19 cellular contexts compared by ENCODE assay signal in genomic region chr3:57654214-57654613, GRCh38. TPM values are rescaled to one million over a fixed set of nuclear protein-coding genes. Genes with fewer than 3 reads are reported as not detected.
DNase-seq lines count a peak whose midpoint lies in the region; ATAC-seq and TF ChIP-seq lines count a peak whose summit lies in the region.
"Had no signal": no experiment of that assay in that cellular context is flagged by ENCODE, and none has a peak within 500 bp of the region (broad histone marks: within the 10 kb centered on the region; RNA-seq: fewer than 3 reads in every experiment).

No MANE protein-coding gene starts in this region.

- intact Hi-C loops in activated CD4-positive, alpha-beta memory T cell treated with anti-CD3 and anti-CD28 coated beads for 36 hours (cut with micrococcal nuclease) = no loop called here
- intact Hi-C loops in CD4-positive, alpha-beta T cell (cut with DNase I, micrococcal nuclease) = no loop called here
- intact Hi-C loops in naive thymus-derived CD4-positive, alpha-beta T cell (cut with micrococcal nuclease) = no loop called here
- intact Hi-C loops in Right ventricle myocardium inferior (cut with DNase I) = no loop called here
- intact Hi-C loops in head of caudate nucleus (cut with DNase I) = no loop called here

- peaks cover 14 to 37% (median 18%) of the 10 kb centered on the region in 3 experiments for H3K36me3 ChIP-seq in naive thymus-derived CD4-positive, alpha-beta T cell (ENCODE audit: control insufficient read depth in 2 of 3, insufficient read depth in 3 of 3, low read length in 3 of 3)

- no peaks in the 10 kb centered on the region for H3K9me3 ChIP-seq in CD4-positive, alpha-beta T cell (ENCODE audit: control insufficient read depth, low read length)
- no peaks in the 10 kb centered on the region for H3K9me3 ChIP-seq in T-helper 17 cell (ENCODE audit: control insufficient read depth, low read length, poor library complexity, severe bottlenecking)
- no peaks in the 10 kb centered on the region for H3K9me3 ChIP-seq in naive thymus-derived CD4-positive, alpha-beta T cell (ENCODE audit: control insufficient read depth in 2 of 3, low read length in 3 of 3)

- H3K4me1 ChIP-seq in naive thymus-derived CD4-positive, alpha-beta T cell (ENCODE audit: control insufficient read depth in 2 of 2, insufficient read depth in 2 of 2, low read length in 2 of 2) = no peaks in the 10 kb centered on the region

- TF ChIP-seq CTCF in CD4-positive, alpha-beta T cell (IDR thresholded peaks at IDR 0.05) = no peak

- CTCF ChIA-PET in activated CD4-positive, alpha-beta memory T cell treated with anti-CD3 and anti-CD28 coated beads, Interleukin-2, amount 10 ng/mL, durations not matched to agents 7 days and 5 days (lab: Charles Lee) = interaction anchor here (1.2 kb wide), 1 partner anchor 976 kb away, joined by 4 read pairs; no protein-coding TSS in a partner anchor
- CTCF ChIA-PET in activated CD4-positive, alpha-beta memory T cell treated with anti-CD3 and anti-CD28 coated beads for 36 hours (lab: Charles Lee) = no interaction called here
- CTCF ChIA-PET in CD4-positive, alpha-beta T cell (lab: Charles Lee) = no interaction called here
- CTCF ChIA-PET in naive thymus-derived CD4-positive, alpha-beta T cell (lab: Charles Lee) = no interaction called here

- H3K27me3 Mint-ChIP-seq in activated CD4-positive, alpha-beta memory T cell treated with anti-CD3 and anti-CD28 coated beads, Interleukin-2, amount 10 ng/mL, durations not matched to agents 7 days and 5 days = no peaks in the 10 kb centered on the region
- H3K27me3 Mint-ChIP-seq in activated CD4-positive, alpha-beta memory T cell treated with anti-CD3 and anti-CD28 coated beads for 36 hours = no peaks in the 10 kb centered on the region
- H3K27me3 Mint-ChIP-seq in CD4-positive, alpha-beta T cell = no peaks in the 10 kb centered on the region
- H3K27me3 Mint-ChIP-seq in T-helper 17 cell = no peaks in the 10 kb centered on the region
- H3K27me3 Mint-ChIP-seq in naive thymus-derived CD4-positive, alpha-beta T cell = no peaks in the 10 kb centered on the region

- no peaks in the 10 kb centered on the region for H3K27me3 ChIP-seq in CD4-positive, alpha-beta T cell (ENCODE audit: control insufficient read depth, insufficient read depth, low read length)
- no peaks in the 10 kb centered on the region for H3K27me3 ChIP-seq in naive thymus-derived CD4-positive, alpha-beta T cell (ENCODE audit: control insufficient read depth in 2 of 2, insufficient read depth in 2 of 2, low read length in 2 of 2)

- H3K9me3 Mint-ChIP-seq in activated CD4-positive, alpha-beta memory T cell treated with anti-CD3 and anti-CD28 coated beads, Interleukin-2, amount 10 ng/mL, durations not matched to agents 7 days and 5 days = peaks cover 2% of the 10 kb centered on the region
- peaks cover 3% of the 10 kb centered on the region for H3K9me3 Mint-ChIP-seq in activated CD4-positive, alpha-beta memory T cell treated with anti-CD3 and anti-CD28 coated beads for 36 hours
- H3K9me3 Mint-ChIP-seq in CD4-positive, alpha-beta T cell = peaks cover 5% of the 10 kb centered on the region
- peaks cover 0 to 10% (median 2%) of the 10 kb centered on the region in 11 donors for H3K9me3 Mint-ChIP-seq in naive thymus-derived CD4-positive, alpha-beta T cell

- H3K4me1 Mint-ChIP-seq in activated CD4-positive, alpha-beta memory T cell treated with anti-CD3 and anti-CD28 coated beads, Interleukin-2, amount 10 ng/mL, durations not matched to agents 7 days and 5 days = peaks cover 13% of the 10 kb centered on the region
- H3K4me1 Mint-ChIP-seq in activated CD4-positive, alpha-beta memory T cell treated with anti-CD3 and anti-CD28 coated beads for 36 hours (ENCODE audit: low read depth) = peaks cover 10% of the 10 kb centered on the region
- H3K4me1 Mint-ChIP-seq in CD4-positive, alpha-beta T cell (ENCODE audit: low read depth) = peaks cover 8% of the 10 kb centered on the region
- peaks cover under 1% of the 10 kb centered on the region for H3K4me1 Mint-ChIP-seq in T-helper 17 cell
- peaks cover 0 to 12% (median 8%) of the 10 kb centered on the region in 7 donors for H3K4me1 Mint-ChIP-seq in naive thymus-derived CD4-positive, alpha-beta T cell

- H3K27ac ChIP-seq in CD4-positive, alpha-beta T cell (ENCODE audit: low read depth, low read length) = no peak overlapping the region
- no peak overlapping the region for H3K27ac ChIP-seq in naive thymus-derived CD4-positive, alpha-beta T cell (ENCODE audit: low read depth, low read length)
- H3K27ac ChIP-seq: C4-2B had no signal

- ATAC-seq in CD4-positive, alpha-beta T cell (ENCODE audit: poor library complexity) = no peak
- peak; percentile 37 for ATAC-seq in T-helper 17 cell
- peak; percentile 57 for ATAC-seq in naive thymus-derived CD4-positive, alpha-beta T cell
- no peak for ATAC-seq in Right ventricle myocardium inferior

- peak overlapping the region; percentile 15 for H3K27ac Mint-ChIP-seq in activated CD4-positive, alpha-beta memory T cell treated with anti-CD3 and anti-CD28 coated beads, Interleukin-2, amount 10 ng/mL, durations not matched to agents 7 days and 5 days
- H3K27ac Mint-ChIP-seq in activated CD4-positive, alpha-beta memory T cell treated with anti-CD3 and anti-CD28 coated beads for 36 hours = no peak overlapping the region
- peak overlapping the region; percentile 34 for H3K27ac Mint-ChIP-seq in CD4-positive, alpha-beta T cell
- H3K27ac Mint-ChIP-seq in T-helper 17 cell = peak overlapping the region; percentile 21
- peak overlapping the region in 5 of 9 donors; percentile 19 to 75 (median 52) for H3K27ac Mint-ChIP-seq in naive thymus-derived CD4-positive, alpha-beta T cell

- no peak overlapping the region for H3K4me3 ChIP-seq in naive thymus-derived CD4-positive, alpha-beta T cell (ENCODE audit: low read length)

- H3K36me3 Mint-ChIP-seq in activated CD4-positive, alpha-beta memory T cell treated with anti-CD3 and anti-CD28 coated beads, Interleukin-2, amount 10 ng/mL, durations not matched to agents 7 days and 5 days (ENCODE audit: low read depth) = peaks cover 63% of the 10 kb centered on the region
- H3K36me3 Mint-ChIP-seq in activated CD4-positive, alpha-beta memory T cell treated with anti-CD3 and anti-CD28 coated beads for 36 hours = peaks cover 29% of the 10 kb centered on the region
- peaks cover 85% of the 10 kb centered on the region for H3K36me3 Mint-ChIP-seq in CD4-positive, alpha-beta T cell (ENCODE audit: low read depth)
- peaks cover 5% of the 10 kb centered on the region for H3K36me3 Mint-ChIP-seq in T-helper 17 cell (ENCODE audit: low read depth)
- H3K36me3 Mint-ChIP-seq in naive thymus-derived CD4-positive, alpha-beta T cell = peaks cover 4 to 57% (median 44%) of the 10 kb centered on the region in 5 donors

- no peak overlapping the region for H3K4me3 Mint-ChIP-seq in activated CD4-positive, alpha-beta memory T cell treated with anti-CD3 and anti-CD28 coated beads, Interleukin-2, amount 10 ng/mL, durations not matched to agents 7 days and 5 days
- no peak overlapping the region for H3K4me3 Mint-ChIP-seq in activated CD4-positive, alpha-beta memory T cell treated with anti-CD3 and anti-CD28 coated beads for 36 hours
- no peak overlapping the region for H3K4me3 Mint-ChIP-seq in CD4-positive, alpha-beta T cell
- no peak overlapping the region for H3K4me3 Mint-ChIP-seq in T-helper 17 cell
- peak overlapping the region in 1 of 10 donors; percentile 62 for H3K4me3 Mint-ChIP-seq in naive thymus-derived CD4-positive, alpha-beta T cell

- POLR2A ChIA-PET in activated CD4-positive, alpha-beta memory T cell treated with anti-CD3 and anti-CD28 coated beads, Interleukin-2, amount 10 ng/mL, durations not matched to agents 7 days and 5 days (lab: Charles Lee) = interaction anchor here (0.8 to 1.3 kb wide), 3 partner anchors 9 to 98 kb away, joined by 3 to 4 read pairs (median 4); partner anchors contain the start of gene PDE12
- POLR2A ChIA-PET in activated CD4-positive, alpha-beta memory T cell treated with anti-CD3 and anti-CD28 coated beads for 36 hours (lab: Charles Lee) = interaction anchor here (0.7 kb wide), 1 partner anchor 652 kb away, joined by 6 read pairs; the partner anchor contains the start of gene HTD2
- POLR2A ChIA-PET in CD4-positive, alpha-beta T cell (lab: Charles Lee) = no interaction called here
- POLR2A ChIA-PET in naive thymus-derived CD4-positive, alpha-beta T cell (lab: Charles Lee) = interaction anchor here (0.7 kb wide), 1 partner anchor 42 kb away, joined by 3 read pairs; no protein-coding TSS in a partner anchor

- no peak for DNase-seq in activated CD4-positive, alpha-beta memory T cell treated with anti-CD3 and anti-CD28 coated beads, Interleukin-2, amount 10 ng/mL, durations not matched to agents 7 days and 5 days
- DNase-seq in activated CD4-positive, alpha-beta memory T cell treated with anti-CD3 and anti-CD28 coated beads for 36 hours = no peak
- no peak for DNase-seq in CD4-positive, alpha-beta T cell
- DNase-seq in T-helper 17 cell (no peak), Right ventricle myocardium inferior (ENCODE audit: missing footprints) (no peak), head of caudate nucleus (no peak)
- DNase-seq in naive thymus-derived CD4-positive, alpha-beta T cell = no peak
- DNase-seq: COR-L47, DMS79, Karpas-422, MV-4-11, NCI-H1105 treated with DMSO at 0.1 percent for 48 hours, NCI-H1694 treated with DMSO at 0.1 percent for 48 hours, NCI-H2081 treated with DMSO at 0.1 percent for 48 hours, NCI-H2171 treated with DMSO at 0.1 percent for 48 hours, NCI-H446, NCI-H526, Right ventricle myocardium superior had no signal

RNA-seq across cellular contexts. Expression of gene DENND6A, which starts 38.7 kb away (rescaled TPM):
- 10 to 100 TPM; 28.5 to 29.6 TPM for total RNA-seq in activated CD4-positive, alpha-beta memory T cell treated with anti-CD3 and anti-CD28 coated beads, Interleukin-2, amount 10 ng/mL, durations not matched to agents 7 days and 5 days
- total RNA-seq in activated CD4-positive, alpha-beta memory T cell treated with anti-CD3 and anti-CD28 coated beads for 36 hours = 10 to 100 TPM; 13.0 to 16.0 TPM
- 10 to 100 TPM; 67.2 to 74.4 TPM for total RNA-seq in CD4-positive, alpha-beta T cell
- 10 to 100 TPM; 38.9 to 49.7 TPM for total RNA-seq in T-helper 17 cell
- total RNA-seq in naive thymus-derived CD4-positive, alpha-beta T cell = 10 to 100 TPM; 31.3 to 76.6 (median 40.8) TPM
- 10 to 100 TPM; 24.8 to 30.3 TPM for polyA plus RNA-seq in naive thymus-derived CD4-positive, alpha-beta T cell
- total RNA-seq in Right ventricle myocardium inferior = 13.3 TPM

RNA-seq across cellular contexts. Expression of gene ARF4, which starts 57.1 kb away (rescaled TPM):
- 10 to 100 TPM; 64.9 to 68.9 TPM for total RNA-seq in activated CD4-positive, alpha-beta memory T cell treated with anti-CD3 and anti-CD28 coated beads, Interleukin-2, amount 10 ng/mL, durations not matched to agents 7 days and 5 days
- 10 to 100 TPM; 66.6 to 68.8 TPM for total RNA-seq in activated CD4-positive, alpha-beta memory T cell treated with anti-CD3 and anti-CD28 coated beads for 36 hours
- 10 to 100 TPM; 56.7 to 59.9 TPM for total RNA-seq in CD4-positive, alpha-beta T cell
- total RNA-seq in T-helper 17 cell = 10 to 100 TPM; 69.0 to 71.3 TPM
- total RNA-seq in naive thymus-derived CD4-positive, alpha-beta T cell = 10 to 100 TPM; 50.9 to 85.5 (median 57.5) TPM
- polyA plus RNA-seq in naive thymus-derived CD4-positive, alpha-beta T cell = 100 to 1,000 TPM; 128 to 130 TPM
- 66.4 TPM for total RNA-seq in Right ventricle myocardium inferior

Comparison
In these comparisons a context has a peak if more than half of its experiments do, and no peak if none do; other contexts are left out.
1. ATAC-seq: peak in T-helper 17 cell (single experiment) and naive thymus-derived CD4-positive, alpha-beta T cell (single experiment); none in CD4-positive, alpha-beta T cell (single experiment) and Right ventricle myocardium inferior (single experiment).